In the genomic region with DNA sequence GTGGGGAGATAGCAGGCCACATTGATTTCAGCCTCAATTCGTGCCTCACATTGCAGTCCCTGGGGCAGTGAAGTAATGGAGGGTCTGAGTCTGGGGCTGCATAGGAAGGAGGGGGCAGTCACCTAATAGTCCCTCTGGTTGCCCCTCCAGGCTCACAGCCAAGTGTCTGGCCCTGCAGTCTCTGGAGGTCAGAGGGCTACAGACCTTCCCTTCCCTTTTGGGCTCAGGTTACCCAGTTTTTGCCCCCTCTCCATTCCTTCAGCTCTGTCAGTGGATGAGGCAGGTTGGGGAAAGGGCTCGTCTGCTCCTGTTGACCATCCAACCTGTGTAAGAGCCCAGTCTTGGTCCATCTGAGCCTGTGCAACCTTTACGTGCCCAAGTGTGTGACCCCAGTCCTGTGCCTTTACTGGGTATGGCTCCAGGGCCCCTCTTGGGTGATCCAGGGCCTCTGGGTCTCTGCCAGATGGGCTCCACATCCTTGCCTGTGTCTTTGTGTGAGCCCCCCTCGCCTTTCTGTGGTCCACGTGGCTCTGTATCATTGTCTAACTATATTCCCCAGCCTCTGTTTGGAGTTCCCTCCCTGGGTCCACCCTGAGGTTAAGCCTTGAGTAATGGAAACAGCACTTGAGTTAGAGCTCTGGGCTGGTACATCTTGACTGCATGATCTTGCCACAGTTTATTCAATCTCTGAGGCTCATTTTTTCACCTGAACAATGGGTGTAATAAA, we compare ENCODE assay signal across 8 cellular contexts. TPM values are rescaled to one million over a fixed set of nuclear protein-coding genes. Genes with fewer than 3 reads are reported as not detected.
DNase-seq lines count a peak whose midpoint lies in the region; ATAC-seq, FAIRE-seq and TF ChIP-seq lines count a peak whose summit lies in the region.

No MANE protein-coding gene starts in this region.

- no peak overlapping the region for H3K27ac Mint-ChIP-seq in activated CD4-positive, alpha-beta T cell treated with anti-CD3 and anti-CD28 coated beads, Interleukin-2, amount 10 ng/mL, durations not matched to agents 7 days and 5 days

- H3K9me3 Mint-ChIP-seq in activated CD4-positive, alpha-beta T cell treated with anti-CD3 and anti-CD28 coated beads, Interleukin-2, amount 10 ng/mL, durations not matched to agents 7 days and 5 days: no peaks in the 10 kb centered on the region

- H3K4me1 ChIP-seq in ascending aorta (peaks cover 55 to 72% of the 10 kb centered on the region in 2 donors), HepG2 (ENCODE audit: insufficient read depth, low read length) (peaks cover 67% of the 10 kb centered on the region), thyroid gland (peaks cover 73 to 78% of the 10 kb centered on the region in 2 donors)

- in situ Hi-C loops in HepG2 (cut with HindIII; ENCODE audit: extremely low pct_ligation_motif_present, low pct_unique_long_range_greater_than_20kb): no loop called here

- H3K4me3 ChIP-seq in ascending aorta (peak overlapping the region; percentile 82 to 86), HepG2 (replicated peaks in 1 of 3; ENCODE audit: insufficient read depth in 1 of 3, low read depth in 2 of 3, low read length in 3 of 3) (peak overlapping the region; percentile 49 to 83 (median 70); a peak in 5 of 6 replicates), thyroid gland (replicated peaks in 1 of 3) (peak overlapping the region in 1 of 3 donors; percentile 82)

- no peak overlapping the region for H2AFZ ChIP-seq in HepG2 (ENCODE audit: low read length)

- H3K36me3 ChIP-seq in ascending aorta (peaks cover 3 to 4% of the 10 kb centered on the region in 2 donors), HepG2 (replicated peaks in 1 of 2; ENCODE audit: control insufficient read depth in 1 of 2, insufficient read depth in 2 of 2, low read length in 2 of 2) (peaks cover 3 to 7% of the 10 kb centered on the region in 2 experiments; a peak in 4 of 5 replicates), thyroid gland (peaks cover 3% of the 10 kb centered on the region in 2 donors)

- CTCF ChIA-PET in activated CD4-positive, alpha-beta T cell treated with anti-CD3 and anti-CD28 coated beads, Interleukin-2, amount 10 ng/mL, durations not matched to agents 7 days and 5 days (lab: Charles Lee): interaction anchor here (0.8 to 1.7 kb wide), 2 partner anchors 12 to 39 kb away, joined by 3 to 6 read pairs; a partner anchor contains a TSS
- CTCF ChIA-PET in HepG2 (lab: Yijun Ruan, JAX; ENCODE audit: low intra/inter-chr PET ratio, low total read pairs): interaction anchor here (1.2 kb wide), 1 partner anchor 38 kb away, joined by 3 read pairs; no protein-coding TSS in a partner anchor

- H3K4me3 Mint-ChIP-seq in activated CD4-positive, alpha-beta T cell treated with anti-CD3 and anti-CD28 coated beads, Interleukin-2, amount 10 ng/mL, durations not matched to agents 7 days and 5 days: peak overlapping the region; percentile 76

- FAIRE-seq in HepG2 (lab: Jason Lieb, UNC): no peak

- BruUV-seq in HepG2 (replicated peaks; lab: Mats Ljungman, UMichigan): TSS peak; percentile 66

- peaks cover 11% of the 10 kb centered on the region; the same call in 1 of the 2 replicates for H4K20me1 ChIP-seq in HepG2 (ENCODE audit: insufficient read depth, low read length)

- no peak for TF ChIP-seq RAD21 in HepG2 (CRISPR knock-in tag; IDR thresholded peaks at IDR 0.05)

- H3K27me3 Mint-ChIP-seq in activated CD4-positive, alpha-beta T cell treated with anti-CD3 and anti-CD28 coated beads, Interleukin-2, amount 10 ng/mL, durations not matched to agents 7 days and 5 days: no peaks in the 10 kb centered on the region

- no peak for DNase-seq in activated CD4-positive, alpha-beta T cell treated with anti-CD3 and anti-CD28 coated beads, Interleukin-2, amount 10 ng/mL, durations not matched to agents 7 days and 5 days
- no peak for DNase-seq in activated CD4-positive, alpha-beta T cell treated with anti-CD3 and anti-CD28 coated beads, Interleukin-2, amount 50 U/mL, for 48 hours
- DNase-seq in ascending aorta (ENCODE audit: low spot score in 2 of 2): no peak
- DNase-seq in HepG2 (ENCODE audit: low spot score): no peak
- DNase-seq in thyroid gland: no peak
- no peak for DNase-seq in NCI-H526 (lab: John Stamatoyannopoulos, UW)
- DNase-seq in putamen (ENCODE audit: low spot score): no peak
- no peak for DNase-seq in NCI-H2029 treated with DMSO at 0.1 percent for 48 hours (lab: John Stamatoyannopoulos, UW)

- H3K27me3 ChIP-seq in ascending aorta (no peaks in the 10 kb centered on the region), HepG2 (ENCODE audit: control insufficient read depth in 1 of 2, insufficient read depth in 2 of 2, low read length in 2 of 2) (no peaks in the 10 kb centered on the region; a peak in 1 of 5 replicates), thyroid gland (no peaks in the 10 kb centered on the region)

- POLR2A ChIA-PET in activated CD4-positive, alpha-beta T cell treated with anti-CD3 and anti-CD28 coated beads, Interleukin-2, amount 10 ng/mL, durations not matched to agents 7 days and 5 days (lab: Charles Lee): interaction anchor here (0.6 to 0.9 kb wide), 2 partner anchors 67 to 370 kb away, joined by 3 to 5 read pairs; no protein-coding TSS in a partner anchor
- POLR2A ChIA-PET in HepG2 (lab: Yijun Ruan, JAX): interaction anchor here (0.9 to 7.4 kb wide), 10 partner anchors 12 to 398 kb away, joined by 3 to 117 read pairs (median 6); a partner anchor contains a TSS

- no peak for TF ChIP-seq EP300 in HepG2 (IDR thresholded peaks at IDR 0.05; ENCODE audit: low read depth in 2 of 2, low read length in 2 of 2)
- TF ChIP-seq EP300 in HepG2 (CRISPR knock-in tag; IDR thresholded peaks at IDR 0.05; ENCODE audit: borderline replicate concordance): no peak

- H3K9me3 ChIP-seq in ascending aorta: no peaks in the 10 kb centered on the region
- H3K9me3 ChIP-seq in HepG2 (ENCODE audit: low read length): no peaks in the 10 kb centered on the region
- no peaks in the 10 kb centered on the region for H3K9me3 ChIP-seq in thyroid gland

- TF ChIP-seq CTCF in ascending aorta (IDR thresholded peaks at IDR 0.05) (no peak), HepG2 (CRISPR knock-in tag; IDR thresholded peaks at IDR 0.05) (no peak), thyroid gland (IDR thresholded peaks at IDR 0.05) (no peak)

- H3K36me3 Mint-ChIP-seq in activated CD4-positive, alpha-beta T cell treated with anti-CD3 and anti-CD28 coated beads, Interleukin-2, amount 10 ng/mL, durations not matched to agents 7 days and 5 days (ENCODE audit: low read depth): peaks cover 14% of the 10 kb centered on the region

- peak; percentile 10; the same call in 2 of the 3 replicates for ATAC-seq in HepG2

- H3K9ac ChIP-seq in HepG2 (ENCODE audit: insufficient read depth, low read depth, low read length): peak overlapping the region; percentile 73

- peaks cover 29% of the 10 kb centered on the region for H3K79me2 ChIP-seq in HepG2 (ENCODE audit: insufficient read depth, low read length)

- WGBS in HepG2 (ENCODE audit: low lambda C conversion rate): 0% methylated on average over 3 of the region's 5 CpGs
- WGBS in thyroid gland, 2 donors: 39 to 52% methylated on average over 5 of the region's 5 CpGs

- intact Hi-C loops in ascending aorta (cut with DNase I) (no loop called here), HepG2 (cut with micrococcal nuclease; ENCODE audit: unreplicated experiment) (loop anchor here (2.0 kb wide), 1 partner anchor 37 kb away; no protein-coding TSS in a partner anchor), thyroid gland (cut with DNase I) (no loop called here)

- H3K4me1 Mint-ChIP-seq in activated CD4-positive, alpha-beta T cell treated with anti-CD3 and anti-CD28 coated beads, Interleukin-2, amount 10 ng/mL, durations not matched to agents 7 days and 5 days: peaks cover 54% of the 10 kb centered on the region

- H3K4me2 ChIP-seq in HepG2 (ENCODE audit: low read depth, low read length): peak overlapping the region; percentile 86

- H3K27ac ChIP-seq in ascending aorta: peak overlapping the region; percentile 93 to 96
- peak overlapping the region; percentile 70 for H3K27ac ChIP-seq in HepG2 (ENCODE audit: extremely low read length, insufficient read depth, low read length)
- H3K27ac ChIP-seq in thyroid gland: peak overlapping the region; percentile 89 to 97 (median 93)

- TF ChIP-seq POLR2A in HepG2 (IDR thresholded peaks at IDR 0.05; ENCODE audit: insufficient read depth in 1 of 2, low read depth in 2 of 2, low read length in 2 of 2): peak in 1 of 2 experiments; percentile 56; a peak in 2 of 4 replicates
- no peak for TF ChIP-seq POLR2A in thyroid gland (IDR thresholded peaks at IDR 0.05)

RNA-seq across cellular contexts. Expression of a gene that starts 13.1 kb away (rescaled TPM):
- 10 to 100 TPM; 69.3 to 81.0 TPM for total RNA-seq in activated CD4-positive, alpha-beta T cell treated with anti-CD3 and anti-CD28 coated beads, Interleukin-2, amount 10 ng/mL, durations not matched to agents 7 days and 5 days
- total RNA-seq in ascending aorta (247 TPM), HepG2 (2016; rRNA removed; fragmentation: Illumina TruSeq; extraction: Trizol) (5.4 and 8.0 TPM in 2 replicates), thyroid gland (10 to 100 TPM; 50.6 to 98.3 (median 56.9) TPM)
- total RNA-seq in HepG2 (2016; cell fraction: cytosol; rRNA removed; fragmentation: Illumina TruSeq; extraction: Trizol; ENCODE audit: low read depth): 1.5 and 1.8 TPM in 2 replicates
- total RNA-seq in HepG2 (2016; cell fraction: insoluble cytoplasmic fraction; rRNA removed; fragmentation: Illumina TruSeq; extraction: Trizol): 5.2 and 7.8 TPM in 2 replicates
- total RNA-seq in HepG2 (2016; cell fraction: membrane; rRNA removed; fragmentation: Illumina TruSeq; extraction: Trizol): 4.6 and 4.9 TPM in 2 replicates
- total RNA-seq in HepG2 (2016; cell fraction: nucleus; rRNA removed; fragmentation: Illumina TruSeq; extraction: Trizol): 10.4 and 12.3 TPM in 2 replicates
- polyA plus RNA-seq in HepG2 (2011; rRNA removed): 5.9 and 8.3 TPM in 2 replicates
- 3.3 and 5.6 TPM in 2 replicates for polyA plus RNA-seq in HepG2 (2011; cell fraction: cytosol; rRNA removed)
- 60.6 and 75.8 TPM in 2 replicates for polyA plus RNA-seq in HepG2 (2011; cell fraction: nucleus; rRNA removed)
- polyA plus RNA-seq in HepG2 (2012): 17.6 and 25.1 TPM in 2 replicates
- polyA plus RNA-seq in HepG2 (2016; cell fraction: cytosol; fragmentation: Illumina TruSeq; extraction: Trizol; ENCODE audit: low read depth): 1.7 and 1.9 TPM in 2 replicates
- polyA plus RNA-seq in HepG2 (2016; cell fraction: insoluble cytoplasmic fraction; fragmentation: Illumina TruSeq; extraction: Trizol; ENCODE audit: low read depth): 10.1 and 16.9 TPM in 2 replicates
- 5.7 and 6.0 TPM in 2 replicates for polyA plus RNA-seq in HepG2 (2016; cell fraction: membrane; fragmentation: Illumina TruSeq; extraction: Trizol; ENCODE audit: low read depth)
- polyA plus RNA-seq in HepG2 (2016; cell fraction: nucleus; fragmentation: Illumina TruSeq; extraction: Trizol; ENCODE audit: insufficient read depth, low read depth): 61.0 and 65.4 TPM in 2 replicates
- polyA minus RNA-seq in HepG2 (2011; rRNA and poly(A)+ RNA removed; ENCODE audit: low replicate concordance): 3.6 and 7.9 TPM in 2 replicates
- 9.1 and 10.8 TPM in 2 replicates for polyA minus RNA-seq in HepG2 (2011; cell fraction: cytosol; rRNA and poly(A)+ RNA removed)
- 14.7 and 15.5 TPM in 2 replicates for polyA minus RNA-seq in HepG2 (2011; cell fraction: nucleus; rRNA and poly(A)+ RNA removed)

RNA-seq across cellular contexts. Expression of a gene that starts 19.7 kb away (rescaled TPM):
- under 1 TPM; 0.54 to 0.62 TPM for total RNA-seq in activated CD4-positive, alpha-beta T cell treated with anti-CD3 and anti-CD28 coated beads, Interleukin-2, amount 10 ng/mL, durations not matched to agents 7 days and 5 days
- total RNA-seq in ascending aorta: not detected
- 0.33 and 0.38 TPM in 2 replicates for total RNA-seq in HepG2 (2016; rRNA removed; fragmentation: Illumina TruSeq; extraction: Trizol)
- not detected in 2 replicates for total RNA-seq in HepG2 (2016; cell fraction: cytosol; rRNA removed; fragmentation: Illumina TruSeq; extraction: Trizol; ENCODE audit: low read depth)
- total RNA-seq in HepG2 (2016; cell fraction: insoluble cytoplasmic fraction; rRNA removed; fragmentation: Illumina TruSeq; extraction: Trizol): 0.28 and 0.43 TPM in 2 replicates
- total RNA-seq in HepG2 (2016; cell fraction: membrane; rRNA removed; fragmentation: Illumina TruSeq; extraction: Trizol): 0.14 and 0.43 TPM in 2 replicates
- 0.50 TPM in 1 of 2 replicates, not detected in the other for total RNA-seq in HepG2 (2016; cell fraction: nucleus; rRNA removed; fragmentation: Illumina TruSeq; extraction: Trizol)
- polyA plus RNA-seq in HepG2 (2011; rRNA removed): 0.21 and 0.26 TPM in 2 replicates
- polyA plus RNA-seq in HepG2 (2011; cell fraction: cytosol; rRNA removed): 0.23 and 0.34 TPM in 2 replicates
- polyA plus RNA-seq in HepG2 (2011; cell fraction: nucleus; rRNA removed): 0.43 and 0.80 TPM in 2 replicates
- 0.51 TPM in 1 of 2 replicates, not detected in the other for polyA plus RNA-seq in HepG2 (2012)
- polyA plus RNA-seq in HepG2 (2016; cell fraction: cytosol; fragmentation: Illumina TruSeq; extraction: Trizol; ENCODE audit: low read depth): 0.21 and 0.22 TPM in 2 replicates
- polyA plus RNA-seq in HepG2 (2016; cell fraction: insoluble cytoplasmic fraction; fragmentation: Illumina TruSeq; extraction: Trizol; ENCODE audit: low read depth): 0.69 and 0.88 TPM in 2 replicates
- polyA plus RNA-seq in HepG2 (2016; cell fraction: membrane; fragmentation: Illumina TruSeq; extraction: Trizol; ENCODE audit: low read depth): 0.19 and 0.38 TPM in 2 replicates
- 0.57 and 1.5 TPM in 2 replicates for polyA plus RNA-seq in HepG2 (2016; cell fraction: nucleus; fragmentation: Illumina TruSeq; extraction: Trizol; ENCODE audit: insufficient read depth, low read depth)
- polyA minus RNA-seq in HepG2 (2011; rRNA and poly(A)+ RNA removed; ENCODE audit: low replicate concordance): 0.94 and 1.4 TPM in 2 replicates
- 0.88 TPM in 1 of 2 replicates, not detected in the other for polyA minus RNA-seq in HepG2 (2011; cell fraction: cytosol; rRNA and poly(A)+ RNA removed)
- polyA minus RNA-seq in HepG2 (2011; cell fraction: nucleus; rRNA and poly(A)+ RNA removed): 0.25 TPM in 1 of 2 replicates, not detected in the other
- total RNA-seq in thyroid gland: under 1 TPM in 2 of 4 donors, not detected in 2; 0.27 to 0.45 TPM

RNA-seq across cellular contexts. Expression of a gene that starts 20.2 kb away (rescaled TPM):
- 10 to 100 TPM; 43.5 to 46.6 TPM for total RNA-seq in activated CD4-positive, alpha-beta T cell treated with anti-CD3 and anti-CD28 coated beads, Interleukin-2, amount 10 ng/mL, durations not matched to agents 7 days and 5 days
- total RNA-seq in ascending aorta: 88.9 TPM
- 58.0 and 58.6 TPM in 2 replicates for total RNA-seq in HepG2 (2016; rRNA removed; fragmentation: Illumina TruSeq; extraction: Trizol)
- total RNA-seq in HepG2 (2016; cell fraction: cytosol; rRNA removed; fragmentation: Illumina TruSeq; extraction: Trizol; ENCODE audit: low read depth): 50.5 and 73.0 TPM in 2 replicates
- 61.4 and 62.4 TPM in 2 replicates for total RNA-seq in HepG2 (2016; cell fraction: insoluble cytoplasmic fraction; rRNA removed; fragmentation: Illumina TruSeq; extraction: Trizol)
- 53.6 and 73.9 TPM in 2 replicates for total RNA-seq in HepG2 (2016; cell fraction: membrane; rRNA removed; fragmentation: Illumina TruSeq; extraction: Trizol)
- 23.8 and 27.3 TPM in 2 replicates for total RNA-seq in HepG2 (2016; cell fraction: nucleus; rRNA removed; fragmentation: Illumina TruSeq; extraction: Trizol)
- 27.4 and 31.2 TPM in 2 replicates for polyA plus RNA-seq in HepG2 (2011; rRNA removed)
- 38.9 and 49.7 TPM in 2 replicates for polyA plus RNA-seq in HepG2 (2011; cell fraction: cytosol; rRNA removed)
- 31.1 and 32.3 TPM in 2 replicates for polyA plus RNA-seq in HepG2 (2011; cell fraction: nucleus; rRNA removed)
- 21.3 and 29.1 TPM in 2 replicates for polyA plus RNA-seq in HepG2 (2012)
- polyA plus RNA-seq in HepG2 (2016; cell fraction: cytosol; fragmentation: Illumina TruSeq; extraction: Trizol; ENCODE audit: low read depth): 59.5 and 77.2 TPM in 2 replicates
- 57.4 and 72.9 TPM in 2 replicates for polyA plus RNA-seq in HepG2 (2016; cell fraction: insoluble cytoplasmic fraction; fragmentation: Illumina TruSeq; extraction: Trizol; ENCODE audit: low read depth)
- 53.3 and 66.7 TPM in 2 replicates for polyA plus RNA-seq in HepG2 (2016; cell fraction: membrane; fragmentation: Illumina TruSeq; extraction: Trizol; ENCODE audit: low read depth)
- polyA plus RNA-seq in HepG2 (2016; cell fraction: nucleus; fragmentation: Illumina TruSeq; extraction: Trizol; ENCODE audit: insufficient read depth, low read depth): 41.3 and 41.9 TPM in 2 replicates
- 27.9 and 60.4 TPM in 2 replicates for polyA minus RNA-seq in HepG2 (2011; rRNA and poly(A)+ RNA removed; ENCODE audit: low replicate concordance)
- polyA minus RNA-seq in HepG2 (2011; cell fraction: cytosol; rRNA and poly(A)+ RNA removed): 16.4 and 20.1 TPM in 2 replicates
- 7.9 and 8.8 TPM in 2 replicates for polyA minus RNA-seq in HepG2 (2011; cell fraction: nucleus; rRNA and poly(A)+ RNA removed)
- 10 to 100 TPM in 3 of 4 donors, 1 to 10 TPM in 1; 6.0 to 23.7 (median 19.1) TPM for total RNA-seq in thyroid gland

RNA-seq across cellular contexts. Expression of a gene that starts 27.3 kb away (rescaled TPM):
- 10 to 100 TPM; 56.5 to 57.9 TPM for total RNA-seq in activated CD4-positive, alpha-beta T cell treated with anti-CD3 and anti-CD28 coated beads, Interleukin-2, amount 10 ng/mL, durations not matched to agents 7 days and 5 days
- total RNA-seq in ascending aorta (51.6 TPM), HepG2 (2016; rRNA removed; fragmentation: Illumina TruSeq; extraction: Trizol) (43.2 and 67.1 TPM in 2 replicates), thyroid gland (10 to 100 TPM; 27.5 to 50.2 (median 39.2) TPM)
- total RNA-seq in HepG2 (2016; cell fraction: cytosol; rRNA removed; fragmentation: Illumina TruSeq; extraction: Trizol; ENCODE audit: low read depth): 54.9 and 66.8 TPM in 2 replicates
- 35.3 and 68.2 TPM in 2 replicates for total RNA-seq in HepG2 (2016; cell fraction: insoluble cytoplasmic fraction; rRNA removed; fragmentation: Illumina TruSeq; extraction: Trizol)
- total RNA-seq in HepG2 (2016; cell fraction: membrane; rRNA removed; fragmentation: Illumina TruSeq; extraction: Trizol): 104 and 115 TPM in 2 replicates
- 31.2 and 38.3 TPM in 2 replicates for total RNA-seq in HepG2 (2016; cell fraction: nucleus; rRNA removed; fragmentation: Illumina TruSeq; extraction: Trizol)
- 62.5 and 69.9 TPM in 2 replicates for polyA plus RNA-seq in HepG2 (2011; rRNA removed)
- polyA plus RNA-seq in HepG2 (2011; cell fraction: cytosol; rRNA removed): 36.9 and 45.9 TPM in 2 replicates
- polyA plus RNA-seq in HepG2 (2011; cell fraction: nucleus; rRNA removed): 109 and 170 TPM in 2 replicates
- 38.4 and 44.3 TPM in 2 replicates for polyA plus RNA-seq in HepG2 (2012)
- 30.4 TPM in 2 replicates for polyA plus RNA-seq in HepG2 (2016; cell fraction: cytosol; fragmentation: Illumina TruSeq; extraction: Trizol; ENCODE audit: low read depth)
- 56.4 and 79.4 TPM in 2 replicates for polyA plus RNA-seq in HepG2 (2016; cell fraction: insoluble cytoplasmic fraction; fragmentation: Illumina TruSeq; extraction: Trizol; ENCODE audit: low read depth)
- polyA plus RNA-seq in HepG2 (2016; cell fraction: membrane; fragmentation: Illumina TruSeq; extraction: Trizol; ENCODE audit: low read depth): 55.2 and 69.1 TPM in 2 replicates
- polyA plus RNA-seq in HepG2 (2016; cell fraction: nucleus; fragmentation: Illumina TruSeq; extraction: Trizol; ENCODE audit: insufficient read depth, low read depth): 77.4 and 89.7 TPM in 2 replicates
- polyA minus RNA-seq in HepG2 (2011; rRNA and poly(A)+ RNA removed; ENCODE audit: low replicate concordance): 39.2 and 85.5 TPM in 2 replicates
- polyA minus RNA-seq in HepG2 (2011; cell fraction: cytosol; rRNA and poly(A)+ RNA removed): 38.3 and 50.2 TPM in 2 replicates
- polyA minus RNA-seq in HepG2 (2011; cell fraction: nucleus; rRNA and poly(A)+ RNA removed): 40.9 and 56.5 TPM in 2 replicates

RNA-seq across cellular contexts. Expression of a gene that starts 30.9 kb away (rescaled TPM):
- not detected for total RNA-seq in activated CD4-positive, alpha-beta T cell treated with anti-CD3 and anti-CD28 coated beads, Interleukin-2, amount 10 ng/mL, durations not matched to agents 7 days and 5 days
- not detected for total RNA-seq in ascending aorta
- total RNA-seq in HepG2 (2016; rRNA removed; fragmentation: Illumina TruSeq; extraction: Trizol): 0.07 TPM in 1 of 2 replicates, not detected in the other
- not detected in 2 replicates for total RNA-seq in HepG2 (2016; cell fraction: cytosol; rRNA removed; fragmentation: Illumina TruSeq; extraction: Trizol; ENCODE audit: low read depth)
- total RNA-seq in HepG2 (2016; cell fraction: insoluble cytoplasmic fraction; rRNA removed; fragmentation: Illumina TruSeq; extraction: Trizol): 0.13 and 0.15 TPM in 2 replicates
- not detected in 2 replicates for total RNA-seq in HepG2 (2016; cell fraction: membrane; rRNA removed; fragmentation: Illumina TruSeq; extraction: Trizol)
- total RNA-seq in HepG2 (2016; cell fraction: nucleus; rRNA removed; fragmentation: Illumina TruSeq; extraction: Trizol): 0.88 and 1.9 TPM in 2 replicates
- polyA plus RNA-seq in HepG2 (2011; rRNA removed): 5.1 and 5.5 TPM in 2 replicates
- 2.0 and 2.3 TPM in 2 replicates for polyA plus RNA-seq in HepG2 (2011; cell fraction: cytosol; rRNA removed)
- 39.2 and 50.9 TPM in 2 replicates for polyA plus RNA-seq in HepG2 (2011; cell fraction: nucleus; rRNA removed)
- polyA plus RNA-seq in HepG2 (2012): 2.9 and 6.2 TPM in 2 replicates
- polyA plus RNA-seq in HepG2 (2016; cell fraction: cytosol; fragmentation: Illumina TruSeq; extraction: Trizol; ENCODE audit: low read depth): 0.26 TPM in 1 of 2 replicates, not detected in the other
- polyA plus RNA-seq in HepG2 (2016; cell fraction: insoluble cytoplasmic fraction; fragmentation: Illumina TruSeq; extraction: Trizol; ENCODE audit: low read depth): 0.57 and 0.73 TPM in 2 replicates
- polyA plus RNA-seq in HepG2 (2016; cell fraction: membrane; fragmentation: Illumina TruSeq; extraction: Trizol; ENCODE audit: low read depth): 0.17 and 0.27 TPM in 2 replicates
- polyA plus RNA-seq in HepG2 (2016; cell fraction: nucleus; fragmentation: Illumina TruSeq; extraction: Trizol; ENCODE audit: insufficient read depth, low read depth): 1.7 and 2.8 TPM in 2 replicates
- polyA minus RNA-seq in HepG2 (2011; rRNA and poly(A)+ RNA removed; ENCODE audit: low replicate concordance): 0.44 and 14.7 TPM in 2 replicates
- 1.3 and 4.2 TPM in 2 replicates for polyA minus RNA-seq in HepG2 (2011; cell fraction: cytosol; rRNA and poly(A)+ RNA removed)
- 16.7 and 20.3 TPM in 2 replicates for polyA minus RNA-seq in HepG2 (2011; cell fraction: nucleus; rRNA and poly(A)+ RNA removed)
- total RNA-seq in thyroid gland: 1 to 10 TPM in 1 of 4 donors, not detected in 3; 2.8 TPM
